ENCODE assay signal across 8 cellular contexts in genomic region chr12:68809190-68810026, GRCh38. TPM values are rescaled to one million over a fixed set of nuclear protein-coding genes. Genes with fewer than 3 reads are reported as not detected.
DNase-seq lines count a peak whose midpoint lies in the region; ATAC-seq and TF ChIP-seq lines count a peak whose summit lies in the region.

No MANE protein-coding gene starts in this region.

- TF ChIP-seq POLR2A in gastrocnemius medialis (IDR thresholded peaks at IDR 0.05) = no peak

- DNase-seq in fibroblast of pulmonary artery (ENCODE audit: low read depth) = peak; percentile 45
- DNase-seq in gastrocnemius medialis = no peak

- in situ Hi-C loops in gastrocnemius medialis (cut with MboI; ENCODE audit: low sequenced_read_pairs in 4 of 4) = loop anchor here in 2 of 4 donors (5.0 to 25.0 kb wide), 2 partner anchors 62 to 447 kb away; partner anchors contain the start of gene SLC35E3 (in 1 of the 2)

- peak overlapping the region; percentile 97 to 99 (median 98) for H3K27ac ChIP-seq in gastrocnemius medialis

- ATAC-seq in SK-N-SH treated with all-trans-retinoic acid at 6 μM for 48 hours (peak; percentile 3), gastrocnemius medialis (no peak), HG03378 (IDR thresholded peaks at IDR 0.05; ENCODE audit: unreplicated experiment) (no peak), GM18498 (IDR thresholded peaks at IDR 0.05; ENCODE audit: unreplicated experiment) (no peak), GM19467 (IDR thresholded peaks at IDR 0.05; ENCODE audit: unreplicated experiment) (no peak), HG02623 (IDR thresholded peaks at IDR 0.05; ENCODE audit: unreplicated experiment) (no peak)

- TF ChIP-seq CTCF in GM12875 (IDR thresholded peaks at IDR 0.05; ENCODE audit: borderline replicate concordance, insufficient read depth, low read depth, low read length) = no peak
- no peak for TF ChIP-seq CTCF in fibroblast of pulmonary artery (IDR thresholded peaks at IDR 0.05; ENCODE audit: low read length, missing control alignments)
- TF ChIP-seq CTCF in gastrocnemius medialis (IDR thresholded peaks at IDR 0.05 in 4 of 5, conservative IDR thresholded peaks at IDR 0.05 in 1 of 5) = no peak

- intact Hi-C loops in gastrocnemius medialis (cut with DNase I; ENCODE audit: low total_unique reads) = loop anchor here (5.0 to 10.0 kb wide), 4 partner anchors 197 to 1542 kb away; partner anchors contain the start of genes CAND1, CPSF6, MDM1 and RAP1B

- H3K27me3 ChIP-seq in gastrocnemius medialis = no peaks in the 10 kb centered on the region

- no peaks in the 10 kb centered on the region for H3K9me3 ChIP-seq in gastrocnemius medialis

- peaks cover 0 to 39% of the 10 kb centered on the region in 2 donors for H3K36me3 ChIP-seq in gastrocnemius medialis

- peaks cover 0 to 14% of the 10 kb centered on the region in 2 donors for H3K4me1 ChIP-seq in gastrocnemius medialis

- H3K4me3 ChIP-seq in GM12875 (ENCODE audit: low read depth, low read length) = peak overlapping the region; percentile 75
- H3K4me3 ChIP-seq in fibroblast of pulmonary artery (replicated peaks; ENCODE audit: low read depth, low read length) = peak overlapping the region; percentile 98
- H3K4me3 ChIP-seq in gastrocnemius medialis = peak overlapping the region; percentile 88 to 98 (median 96)

TF ChIP-seq in SK-N-SH treated with all-trans-retinoic acid at 6 μM for 48 hours, 23 proteins besides CTCF, POLR2A, EP300 and RAD21:
- 0 out of 2 replicates have a peak, but pooled peaks have one; percentile 4 for TF ChIP-seq TOX (CRISPR knock-in tag; IDR thresholded peaks at IDR 0.05; ENCODE audit: borderline replicate concordance)
- TF ChIP-seq, protein P1, sequence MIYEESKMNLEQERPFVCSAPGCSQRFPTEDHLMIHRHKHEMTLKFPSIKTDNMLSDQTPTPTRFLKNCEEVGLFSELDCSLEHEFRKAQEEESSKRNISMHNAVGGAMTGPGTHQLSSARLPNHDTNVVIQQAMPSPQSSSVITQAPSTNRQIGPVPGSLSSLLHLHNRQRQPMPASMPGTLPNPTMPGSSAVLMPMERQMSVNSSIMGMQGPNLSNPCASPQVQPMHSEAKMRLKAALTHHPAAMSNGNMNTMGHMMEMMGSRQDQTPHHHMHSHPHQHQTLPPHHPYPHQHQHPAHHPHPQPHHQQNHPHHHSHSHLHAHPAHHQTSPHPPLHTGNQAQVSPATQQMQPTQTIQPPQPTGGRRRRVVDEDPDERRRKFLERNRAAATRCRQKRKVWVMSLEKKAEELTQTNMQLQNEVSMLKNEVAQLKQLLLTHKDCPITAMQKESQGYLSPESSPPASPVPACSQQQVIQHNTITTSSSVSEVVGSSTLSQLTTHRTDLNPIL (CRISPR knock-in tag; IDR thresholded peaks at IDR 0.05; ENCODE audit: low read depth) = no peak

RNA-seq across cellular contexts. Expression of gene MDM2, which starts 1.4 kb away (rescaled TPM):
- 10 to 100 TPM; 61.6 to 92.2 (median 70.0) TPM for total RNA-seq in gastrocnemius medialis
